In genomic region chr19:4380254-4380727, GRCh38 we compare ENCODE assay signal across 8 cellular contexts. TPM values are rescaled to one million over a fixed set of nuclear protein-coding genes. Genes with fewer than 3 reads are reported as not detected.
DNase-seq lines count a peak whose midpoint lies in the region; ATAC-seq and TF ChIP-seq lines count a peak whose summit lies in the region.

No MANE protein-coding gene starts in this region.

- H3K27ac ChIP-seq in lower lobe of right lung (peak overlapping the region; percentile 82), temporal lobe (ENCODE audit: low read depth, low read length) (peak overlapping the region; percentile 52)

- H3K27me3 ChIP-seq in lower lobe of right lung (ENCODE audit: low read depth) = no peaks in the 10 kb centered on the region

- H3K4me3 ChIP-seq in lower lobe of right lung = peak overlapping the region; percentile 2

- H3K36me3 ChIP-seq in lower lobe of right lung = peaks cover 18% of the 10 kb centered on the region

- intact Hi-C loops in lower lobe of right lung (cut with DNase I) = no loop called here

- no peaks in the 10 kb centered on the region for H3K27me3 Mint-ChIP-seq in activated naive CD4-positive, alpha-beta T cell treated with anti-CD3 and anti-CD28 coated beads, Interleukin-2, amount 50 U/mL, for 24 hours

- TF ChIP-seq CTCF in lower lobe of right lung (IDR thresholded peaks at IDR 0.05) = no peak

- ATAC-seq in lower lobe of right lung (peak; percentile 29 to 33), HG02938 (IDR thresholded peaks at IDR 0.05; ENCODE audit: unreplicated experiment) (no peak), HG02798 (IDR thresholded peaks at IDR 0.05; ENCODE audit: poor library complexity, unreplicated experiment) (no peak)

- no peaks in the 10 kb centered on the region for H3K9me3 Mint-ChIP-seq in activated naive CD4-positive, alpha-beta T cell treated with anti-CD3 and anti-CD28 coated beads, Interleukin-2, amount 50 U/mL, for 24 hours

- peak overlapping the region; percentile 87 for H3K27ac Mint-ChIP-seq in activated naive CD4-positive, alpha-beta T cell treated with anti-CD3 and anti-CD28 coated beads, Interleukin-2, amount 50 U/mL, for 24 hours

- peak; percentile 63 for DNase-seq in RPMI7951 (ENCODE audit: low read depth)
- DNase-seq in lower lobe of right lung = peak; percentile 73
- DNase-seq in A172 (ENCODE audit: low spot score) = no peak
- DNase-seq in SHP77 treated with DMSO at 0.1 percent for 48 hours (lab: John Stamatoyannopoulos, UW) = no peak

- H3K36me3 Mint-ChIP-seq in activated naive CD4-positive, alpha-beta T cell treated with anti-CD3 and anti-CD28 coated beads, Interleukin-2, amount 50 U/mL, for 24 hours = no peaks in the 10 kb centered on the region

- peaks cover 58% of the 10 kb centered on the region for H3K4me1 Mint-ChIP-seq in activated naive CD4-positive, alpha-beta T cell treated with anti-CD3 and anti-CD28 coated beads, Interleukin-2, amount 50 U/mL, for 24 hours

- peak overlapping the region; percentile 72 for H3K4me3 Mint-ChIP-seq in activated naive CD4-positive, alpha-beta T cell treated with anti-CD3 and anti-CD28 coated beads, Interleukin-2, amount 50 U/mL, for 24 hours

- peaks cover 46% of the 10 kb centered on the region for H3K4me1 ChIP-seq in lower lobe of right lung

- no peaks in the 10 kb centered on the region for H3K9me3 ChIP-seq in lower lobe of right lung

RNA-seq across cellular contexts. Expression of gene SH3GL1, which starts 20.1 kb away (rescaled TPM):
- 83.2 and 84.3 TPM in 2 replicates for total RNA-seq in RPMI7951 (2014; rRNA removed; shearing (Covaris generic))
- 44.3 TPM for total RNA-seq in lower lobe of right lung
- 25.8 TPM for total RNA-seq in temporal lobe
- total RNA-seq in A172 (2014; rRNA removed; shearing (Covaris generic)) = 94.0 and 137 TPM in 2 replicates

RNA-seq across cellular contexts. Expression of gene CHAF1A, which starts 22.1 kb away (rescaled TPM):
- 12.9 and 16.8 TPM in 2 replicates for total RNA-seq in RPMI7951 (2014; rRNA removed; shearing (Covaris generic))
- total RNA-seq in lower lobe of right lung (7.2 TPM), temporal lobe (5.4 TPM)
- total RNA-seq in A172 (2014; rRNA removed; shearing (Covaris generic)) = 37.8 and 52.7 TPM in 2 replicates

RNA-seq across cellular contexts. Expression of gene MPND, which starts 36.9 kb away (rescaled TPM):
- 4.0 and 4.8 TPM in 2 replicates for total RNA-seq in RPMI7951 (2014; rRNA removed; shearing (Covaris generic))
- total RNA-seq in lower lobe of right lung (41.2 TPM), temporal lobe (7.6 TPM)
- total RNA-seq in A172 (2014; rRNA removed; shearing (Covaris generic)) = 6.4 and 6.6 TPM in 2 replicates

RNA-seq across cellular contexts. Expression of gene STAP2, which starts 41.7 kb away (rescaled TPM):
- total RNA-seq in RPMI7951 (2014; rRNA removed; shearing (Covaris generic)) = 30.2 and 38.4 TPM in 2 replicates
- total RNA-seq in lower lobe of right lung (11.8 TPM), temporal lobe (0.98 TPM)
- 73.5 and 96.1 TPM in 2 replicates for total RNA-seq in A172 (2014; rRNA removed; shearing (Covaris generic))

Comparison
In these comparisons a context has a peak if more than half of its experiments do, and no peak if none do; other contexts are left out.
1. DNase-seq: peak in RPMI7951 (single experiment) and lower lobe of right lung (single experiment); none in A172 (single experiment) and SHP77 treated with DMSO at 0.1 percent for 48 hours (single experiment).
2. ATAC-seq: peak in lower lobe of right lung (2 of 2); none in HG02938 (single experiment) and HG02798 (single experiment).